In the genomic region with DNA sequence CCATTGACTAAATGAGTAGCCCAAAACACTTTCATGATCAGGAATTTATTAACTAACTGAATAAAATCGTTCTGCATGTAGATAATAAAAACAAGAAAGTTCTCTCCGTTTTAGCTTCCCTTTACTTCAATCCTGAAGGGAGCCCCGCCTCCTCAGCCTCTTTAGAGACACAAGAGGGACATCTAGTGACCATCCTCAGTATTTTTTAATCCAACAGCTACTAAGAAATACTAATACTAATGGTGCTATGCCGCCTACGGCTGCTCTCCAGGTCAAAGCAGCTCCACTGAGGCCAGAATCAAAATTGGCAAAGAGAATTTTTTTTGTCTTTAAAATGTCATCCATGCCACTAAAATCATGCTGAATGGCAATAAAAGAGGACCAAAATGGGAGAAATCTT, we compare ENCODE assay signal across 8 cellular contexts. TPM values are rescaled to one million over a fixed set of nuclear protein-coding genes. Genes with fewer than 3 reads are reported as not detected.
DNase-seq lines count a peak whose midpoint lies in the region; ATAC-seq, FAIRE-seq and TF ChIP-seq lines count a peak whose summit lies in the region.

No MANE protein-coding gene starts in this region.

- BruUV-seq in Calu3 (replicated peaks; lab: Mats Ljungman, UMichigan) (no TSS peak), HepG2 (replicated peaks; lab: Mats Ljungman, UMichigan) (no TSS peak)

- CTCF ChIA-PET in Calu3 (lab: Charles Lee), result interaction anchor here (0.7 to 1.6 kb wide), 4 partner anchors 34 to 48 kb away, joined by 3 to 21 read pairs (median 4); no protein-coding TSS in a partner anchor
- CTCF ChIA-PET in HepG2 (lab: Yijun Ruan, JAX; ENCODE audit: low intra/inter-chr PET ratio, low total read pairs), result interaction anchor here (0.6 kb wide), 1 partner anchor 9 kb away, joined by 3 read pairs; no protein-coding TSS in a partner anchor

- no peak for TF ChIP-seq EP300 in HepG2 (IDR thresholded peaks at IDR 0.05; ENCODE audit: low read depth in 2 of 2, low read length in 2 of 2)
- TF ChIP-seq EP300 in HepG2 (CRISPR knock-in tag; IDR thresholded peaks at IDR 0.05; ENCODE audit: borderline replicate concordance), result no peak

- in situ Hi-C loops in HepG2 (cut with HindIII; ENCODE audit: extremely low pct_ligation_motif_present, low pct_unique_long_range_greater_than_20kb), result no loop called here

- no peaks in the 10 kb centered on the region for H3K9me3 Mint-ChIP-seq in Calu3 (ENCODE audit: low read depth, unreplicated experiment)

- no peak for TF ChIP-seq POLR2A in breast epithelium (IDR thresholded peaks at IDR 0.05)
- TF ChIP-seq POLR2A in HepG2 (IDR thresholded peaks at IDR 0.05; ENCODE audit: insufficient read depth in 1 of 2, low read depth in 2 of 2, low read length in 2 of 2), result no peak

- H3K36me3 ChIP-seq in breast epithelium (no peaks in the 10 kb centered on the region), HepG2 (replicated peaks in 1 of 2; ENCODE audit: control insufficient read depth in 1 of 2, insufficient read depth in 2 of 2, low read length in 2 of 2) (no peaks in the 10 kb centered on the region)

- H3K4me3 ChIP-seq in breast epithelium (no peak overlapping the region), HepG2 (replicated peaks in 1 of 3; ENCODE audit: insufficient read depth in 1 of 3, low read depth in 2 of 3, low read length in 3 of 3) (no peak overlapping the region)

- intact Hi-C loops in Calu3 (cut with micrococcal nuclease; ENCODE audit: unreplicated experiment) (loop anchor here (2.0 kb wide), 1 partner anchor 44 kb away; no protein-coding TSS in a partner anchor), breast epithelium (cut with DNase I; ENCODE audit: low total_unique reads) (loop anchor here (2.0 kb wide), 1 partner anchor 46 kb away; no protein-coding TSS in a partner anchor), HepG2 (cut with micrococcal nuclease; ENCODE audit: unreplicated experiment) (loop anchor here (1.0 to 5.0 kb wide), 2 partner anchors 45 to 1111 kb away; no protein-coding TSS in a partner anchor)

- peak; percentile 38 for DNase-seq in Calu3
- peak; percentile 71 for DNase-seq in NCI-H748 treated with DMSO at 0.1 percent for 48 hours (lab: John Stamatoyannopoulos, UW)
- no peak for DNase-seq in breast epithelium (ENCODE audit: low spot score in 2 of 2)
- peak; percentile 33 for DNase-seq in HepG2 (ENCODE audit: low spot score)
- no peak for DNase-seq in DMS79 treated with DMSO at 0.1 percent for 48 hours (lab: John Stamatoyannopoulos, UW)
- DNase-seq in 8988T, result no peak

- H3K9ac ChIP-seq in HepG2 (ENCODE audit: insufficient read depth, low read depth, low read length), result no peak overlapping the region

- no peak overlapping the region for H2AFZ ChIP-seq in HepG2 (ENCODE audit: low read length)

- peak; percentile 86 for ATAC-seq in GM18867 (IDR thresholded peaks at IDR 0.05; ENCODE audit: unreplicated experiment)
- peak; percentile 75 for ATAC-seq in HG03432 (IDR thresholded peaks at IDR 0.05; ENCODE audit: unreplicated experiment)
- peak; percentile 74 for ATAC-seq in HepG2

- no peak overlapping the region for H3K4me3 Mint-ChIP-seq in Calu3 (ENCODE audit: low read depth, unreplicated experiment)

- H3K4me1 ChIP-seq in breast epithelium, result no peaks in the 10 kb centered on the region
- H3K4me1 ChIP-seq in HepG2 (ENCODE audit: insufficient read depth, low read length), result no peaks in the 10 kb centered on the region

- H3K4me1 Mint-ChIP-seq in Calu3 (ENCODE audit: low read depth, unreplicated experiment), result no peaks in the 10 kb centered on the region

- H3K4me2 ChIP-seq in HepG2 (ENCODE audit: low read depth, low read length), result no peak overlapping the region

- H4K20me1 ChIP-seq in HepG2 (ENCODE audit: insufficient read depth, low read length), result no peaks in the 10 kb centered on the region

- H3K27ac Mint-ChIP-seq in Calu3 (ENCODE audit: unreplicated experiment), result no peak overlapping the region

- no peaks in the 10 kb centered on the region for H3K79me2 ChIP-seq in HepG2 (ENCODE audit: insufficient read depth, low read length)

- peak; percentile 34 for FAIRE-seq in HepG2 (lab: Jason Lieb, UNC)

- H3K27me3 Mint-ChIP-seq in Calu3 (ENCODE audit: unreplicated experiment), result peaks cover 39% of the 10 kb centered on the region

- H3K27me3 ChIP-seq in breast epithelium (peaks cover 3 to 75% of the 10 kb centered on the region in 2 donors), HepG2 (ENCODE audit: control insufficient read depth in 1 of 2, insufficient read depth in 2 of 2, low read length in 2 of 2) (no peaks in the 10 kb centered on the region)

- TF ChIP-seq CTCF in Calu3 (IDR thresholded peaks at IDR 0.05; ENCODE audit: unreplicated experiment) (peak; percentile 24), breast epithelium (IDR thresholded peaks at IDR 0.05) (peak in 2 of 3 donors; percentile 40 to 43), HepG2 (CRISPR knock-in tag; IDR thresholded peaks at IDR 0.05) (peak; percentile 53)

- 0% methylated on average over 5 of the region's 5 CpGs for WGBS in HepG2 (ENCODE audit: low lambda C conversion rate)

- no peak overlapping the region for H3K27ac ChIP-seq in breast epithelium
- H3K27ac ChIP-seq in HepG2 (ENCODE audit: extremely low read length, insufficient read depth, low read length), result no peak overlapping the region

- TF ChIP-seq RAD21 in HepG2 (CRISPR knock-in tag; IDR thresholded peaks at IDR 0.05), result no peak

- H3K9me3 ChIP-seq in breast epithelium (no peaks in the 10 kb centered on the region), HepG2 (ENCODE audit: low read length) (no peaks in the 10 kb centered on the region)

- peaks cover 4% of the 10 kb centered on the region for H3K36me3 Mint-ChIP-seq in Calu3 (ENCODE audit: insufficient read depth, unreplicated experiment)

- POLR2A ChIA-PET in HepG2 (lab: Yijun Ruan, JAX), result no interaction called here

TF ChIP-seq in HepG2, 621 proteins besides CTCF, POLR2A, EP300 and RAD21:
- no peak for TF ChIP-seq ELF1 (CRISPR knock-in tag; IDR thresholded peaks at IDR 0.05)
- TF ChIP-seq STAG1 (CRISPR knock-in tag; IDR thresholded peaks at IDR 0.05), result peak; percentile 47; the same call in 1 of the 2 replicates

RNA-seq across cellular contexts. Expression of a gene that starts 3.2 kb away (rescaled TPM):
- total RNA-seq in Calu3 (2022) (0.02 and 0.50 TPM in 2 replicates), breast epithelium (1 to 10 TPM; 1.6 to 2.6 (median 1.8) TPM), HepG2 (2016; rRNA removed; fragmentation: Illumina TruSeq; extraction: Trizol) (0.02 and 0.03 TPM in 2 replicates)
- not detected in 2 replicates for total RNA-seq in HepG2 (2016; cell fraction: cytosol; rRNA removed; fragmentation: Illumina TruSeq; extraction: Trizol; ENCODE audit: low read depth)
- 0.01 and 0.04 TPM in 2 replicates for total RNA-seq in HepG2 (2016; cell fraction: insoluble cytoplasmic fraction; rRNA removed; fragmentation: Illumina TruSeq; extraction: Trizol)
- 0.03 TPM in 1 of 2 replicates, not detected in the other for total RNA-seq in HepG2 (2016; cell fraction: membrane; rRNA removed; fragmentation: Illumina TruSeq; extraction: Trizol)
- total RNA-seq in HepG2 (2016; cell fraction: nucleus; rRNA removed; fragmentation: Illumina TruSeq; extraction: Trizol), result 0.06 and 0.13 TPM in 2 replicates
- polyA plus RNA-seq in HepG2 (2011; rRNA removed), result 0.09 and 0.24 TPM in 2 replicates
- polyA plus RNA-seq in HepG2 (2011; cell fraction: cytosol; rRNA removed), result 0.07 and 0.08 TPM in 2 replicates
- 0.31 and 0.43 TPM in 2 replicates for polyA plus RNA-seq in HepG2 (2011; cell fraction: nucleus; rRNA removed)
- polyA plus RNA-seq in HepG2 (2012), result 0.11 and 0.21 TPM in 2 replicates
- not detected in 2 replicates for polyA plus RNA-seq in HepG2 (2016; cell fraction: cytosol; fragmentation: Illumina TruSeq; extraction: Trizol; ENCODE audit: low read depth)
- not detected in 2 replicates for polyA plus RNA-seq in HepG2 (2016; cell fraction: insoluble cytoplasmic fraction; fragmentation: Illumina TruSeq; extraction: Trizol; ENCODE audit: low read depth)
- not detected in 2 replicates for polyA plus RNA-seq in HepG2 (2016; cell fraction: membrane; fragmentation: Illumina TruSeq; extraction: Trizol; ENCODE audit: low read depth)
- polyA plus RNA-seq in HepG2 (2016; cell fraction: nucleus; fragmentation: Illumina TruSeq; extraction: Trizol; ENCODE audit: insufficient read depth, low read depth), result 0.11 and 0.97 TPM in 2 replicates
- 0.10 TPM in 1 of 2 replicates, not detected in the other for polyA minus RNA-seq in HepG2 (2011; rRNA and poly(A)+ RNA removed; ENCODE audit: low replicate concordance)
- 0.09 TPM in 1 of 2 replicates, not detected in the other for polyA minus RNA-seq in HepG2 (2011; cell fraction: cytosol; rRNA and poly(A)+ RNA removed)
- 0.75 and 1.0 TPM in 2 replicates for polyA minus RNA-seq in HepG2 (2011; cell fraction: nucleus; rRNA and poly(A)+ RNA removed)

Comparison
In these comparisons a context has a peak if more than half of its experiments do, and no peak if none do; other contexts are left out.
1. DNase-seq: peak in Calu3 (single experiment), NCI-H748 treated with DMSO at 0.1 percent for 48 hours (single experiment) and HepG2 (single experiment); none in breast epithelium (0 of 2), DMS79 treated with DMSO at 0.1 percent for 48 hours (single experiment) and 8988T (single experiment).
2. Peak in every context shown above with its lines, with median percentiles within 50 percentile points of each other: CTCF ChIP-seq and ATAC-seq.